ENCODE assay signal across 24 cellular contexts in genomic region chr22:47298017-47298820, GRCh38.
"Had no signal": no experiment of that assay in that cellular context is flagged by ENCODE, and none has a peak within 500 bp of the region (broad histone marks: within the 10 kb centered on the region; RNA-seq: fewer than 3 reads in every experiment).

No MANE protein-coding gene starts in this region.

- H3K9me3 Mint-ChIP-seq: activated T-cell treated with anti-CD3 and anti-CD28 coated beads, Interleukin-2, amount 50 U/mL, for 24 hours; activated T-helper 17 cell treated with anti-CD3 and anti-CD28 coated beads, Interleukin-2, amount 50 U/mL, for 72 hours; T-helper 2 cell treated with Interferon-gamma antibody and Interleukin-4, amounts not matched to agents 5 μg/mL and 100 μg/mL, for 36 hours had no signal

- H3K4me3 Mint-ChIP-seq: activated CD4-positive, alpha-beta T cell treated with anti-CD3 and anti-CD28 coated beads for 36 hours; activated naive CD8-positive, alpha-beta T cell; activated T-cell treated with anti-CD3 and anti-CD28 coated beads, Interleukin-2, amount 50 U/mL, for 24 hours; activated T-helper 17 cell treated with anti-CD3 and anti-CD28 coated beads, Interleukin-2, amount 50 U/mL, for 72 hours; mesothelial cell of epicardium; nephron progenitor cell; stimulated activated naive B cell treated with anti-CD40 and anti-IgM and Interleukin-4, amounts not matched to agents 10 μg/mL and 1 μg/mL and 100 μg/mL, for 72 hours; T-helper 2 cell treated with Interferon-gamma antibody and Interleukin-4, amounts not matched to agents 5 μg/mL and 100 μg/mL, for 36 hours had no signal

- ATAC-seq: activated CD4-positive, alpha-beta T cell treated with anti-CD3 and anti-CD28 coated beads for 36 hours; activated T-helper 17 cell treated with anti-CD3 and anti-CD28 coated beads, Interleukin-2, amount 50 U/mL, for 72 hours; gastrocnemius medialis; pancreas; stimulated activated naive B cell treated with anti-CD40 and anti-IgM and Interleukin-4, amounts not matched to agents 10 μg/mL and 1 μg/mL and 100 μg/mL, for 72 hours had no signal

- H3K27ac Mint-ChIP-seq: activated CD4-positive, alpha-beta T cell treated with anti-CD3 and anti-CD28 coated beads for 36 hours; activated naive CD8-positive, alpha-beta T cell; activated T-cell treated with anti-CD3 and anti-CD28 coated beads, Interleukin-2, amount 50 U/mL, for 24 hours; activated T-helper 17 cell treated with anti-CD3 and anti-CD28 coated beads, Interleukin-2, amount 50 U/mL, for 72 hours; mesothelial cell of epicardium; naive B cell; nephron progenitor cell; stimulated activated naive B cell treated with anti-CD40 and anti-IgM and Interleukin-4, amounts not matched to agents 10 μg/mL and 1 μg/mL and 100 μg/mL, for 72 hours; T-helper 2 cell treated with Interferon-gamma antibody and Interleukin-4, amounts not matched to agents 5 μg/mL and 100 μg/mL, for 36 hours had no signal

- H3K36me3 Mint-ChIP-seq: activated naive CD8-positive, alpha-beta T cell; naive B cell; stimulated activated naive B cell treated with anti-CD40 and anti-IgM and Interleukin-4, amounts not matched to agents 10 μg/mL and 1 μg/mL and 100 μg/mL, for 72 hours had no signal

- H3K27me3 Mint-ChIP-seq: activated naive CD8-positive, alpha-beta T cell had no signal

- DNase-seq: activated CD4-positive, alpha-beta T cell treated with anti-CD3 and anti-CD28 coated beads for 36 hours; activated CD4-positive, alpha-beta T cell treated with anti-CD3 and anti-CD28 coated beads, Interleukin-2, amount 50 U/mL, for 4 hours; activated CD4-positive, CD25-positive, alpha-beta regulatory T cell; activated CD8-positive, alpha-beta memory T cell treated with anti-CD3 and anti-CD28 coated beads, Interleukin-2, amount 50 U/mL, for 4 hours; activated gamma-delta T cell treated with Interleukin-2 at 50 U/mL for 16 hours; activated T-cell treated with anti-CD3 and anti-CD28 coated beads, Interleukin-2, amount 50 U/mL, for 24 hours; anterior cingulate cortex; colonic mucosa; effector memory CD4-positive, alpha-beta T cell; gastrocnemius medialis; mammary epithelial cell; naive B cell; nephron progenitor cell; pancreas; retina; stimulated activated CD4-positive, alpha-beta T cell treated with anti-CD3 and anti-CD28 coated beads, Interleukin-1b, Interleukin-23, amount 100 ng/mL, for 48 hours; stimulated activated CD4-positive, alpha-beta T cell treated with anti-CD3 and anti-CD28 coated beads, Interleukin-4, amount 100 ng/mL, for 4 hours; stimulated activated CD8-positive, alpha-beta memory T cell treated with anti-CD3 and anti-CD28 coated beads, Interleukin-4, amount 100 ng/mL, for 48 hours; stimulated activated naive B cell treated with anti-CD40 and anti-IgM and Interleukin-4, amounts not matched to agents 10 μg/mL and 1 μg/mL and 100 μg/mL, for 72 hours; T-helper 1 cell had no signal

- H3K4me1 Mint-ChIP-seq: activated CD4-positive, alpha-beta T cell treated with anti-CD3 and anti-CD28 coated beads for 36 hours; activated T-helper 17 cell treated with anti-CD3 and anti-CD28 coated beads, Interleukin-2, amount 50 U/mL, for 72 hours; mesothelial cell of epicardium; nephron progenitor cell; stimulated activated naive B cell treated with anti-CD40 and anti-IgM and Interleukin-4, amounts not matched to agents 10 μg/mL and 1 μg/mL and 100 μg/mL, for 72 hours had no signal
